Comparison of ENCODE assay signal across 18 cellular contexts in the genomic region with DNA sequence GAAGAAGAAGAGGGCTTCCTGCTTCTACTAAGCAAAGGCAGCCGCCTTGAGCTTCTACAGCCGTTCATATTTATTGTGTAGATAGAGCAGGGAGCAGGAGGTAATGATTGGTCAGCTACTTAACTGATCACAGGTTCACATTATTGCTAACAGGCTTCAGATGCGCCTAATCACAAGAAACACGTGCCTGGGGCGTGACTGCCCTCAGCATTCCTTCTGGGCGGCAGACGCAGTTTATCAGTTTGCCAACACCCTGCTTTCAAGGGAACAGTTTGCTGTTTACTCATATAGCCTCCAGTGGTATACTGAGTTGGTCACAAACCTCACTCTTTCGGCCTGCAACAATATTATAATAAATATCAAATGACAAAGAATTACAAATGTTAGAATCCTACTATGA. TPM values are rescaled to one million over a fixed set of nuclear protein-coding genes. Genes with fewer than 3 reads are reported as not detected.
A peak's percentile ranks its signal among the peaks of the same experiment; 100 is the strongest.
DNase-seq lines count a peak whose midpoint lies in the region; ATAC-seq and TF ChIP-seq lines count a peak whose summit lies in the region.
"Had no signal": no experiment of that assay in that cellular context is flagged by ENCODE, and none has a peak within 500 bp of the region (broad histone marks: within the 10 kb centered on the region; RNA-seq: fewer than 3 reads in every experiment).

No MANE protein-coding gene starts in this region.

- H3K4me1 ChIP-seq in Caco-2, result peaks cover 5% of the 10 kb centered on the region; the same call in 1 of the 2 replicates
- H3K4me1 ChIP-seq in colonic mucosa, result no peaks in the 10 kb centered on the region

- intact Hi-C loops in Caco-2 (cut with micrococcal nuclease; ENCODE audit: unreplicated experiment), result loop anchor here (10.0 kb wide), 2 partner anchors 113 to 143 kb away; no protein-coding TSS in a partner anchor
- intact Hi-C loops in colonic mucosa (cut with DNase I), result no loop called here

- ATAC-seq in GM21619 (IDR thresholded peaks at IDR 0.05; ENCODE audit: unreplicated experiment), result no peak
- no peak for ATAC-seq in activated naive CD8-positive, alpha-beta T cell treated with anti-CD3 and anti-CD28 coated beads, Interleukin-2, amount 50 U/mL, for 24 hours
- ATAC-seq: activated T-helper 17 cell treated with anti-CD3 and anti-CD28 coated beads, Interleukin-2, amount 50 U/mL, for 72 hours had no signal

- H3K9me3 Mint-ChIP-seq in Caco-2 (ENCODE audit: unreplicated experiment), result no peaks in the 10 kb centered on the region
- H3K9me3 Mint-ChIP-seq in osteocyte (ENCODE audit: unreplicated experiment), result no peaks in the 10 kb centered on the region
- no peaks in the 10 kb centered on the region for H3K9me3 Mint-ChIP-seq in activated naive CD8-positive, alpha-beta T cell treated with anti-CD3 and anti-CD28 coated beads, Interleukin-2, amount 50 U/mL, for 24 hours
- H3K9me3 Mint-ChIP-seq: activated CD4-positive, alpha-beta T cell treated with anti-CD3 and anti-CD28 coated beads, Interleukin-2, amount 10 ng/mL, durations not matched to agents 24 days and 14 days; activated T-helper 17 cell treated with anti-CD3 and anti-CD28 coated beads, Interleukin-2, amount 50 U/mL, for 72 hours had no signal

- no peaks in the 10 kb centered on the region for H3K36me3 ChIP-seq in Caco-2 (ENCODE audit: control insufficient read depth, insufficient read depth, low read length)
- no peaks in the 10 kb centered on the region for H3K36me3 ChIP-seq in colonic mucosa

- H3K36me3 Mint-ChIP-seq in Caco-2 (ENCODE audit: insufficient read depth, unreplicated experiment) (no peaks in the 10 kb centered on the region), osteocyte (ENCODE audit: unreplicated experiment) (no peaks in the 10 kb centered on the region)
- H3K36me3 Mint-ChIP-seq in activated naive CD8-positive, alpha-beta T cell treated with anti-CD3 and anti-CD28 coated beads, Interleukin-2, amount 50 U/mL, for 24 hours (ENCODE audit: low read depth), result no peaks in the 10 kb centered on the region

- no peaks in the 10 kb centered on the region for H3K9me3 ChIP-seq in Caco-2
- no peaks in the 10 kb centered on the region for H3K9me3 ChIP-seq in colonic mucosa

- H3K27ac Mint-ChIP-seq in Caco-2 (ENCODE audit: unreplicated experiment), result no peak overlapping the region
- H3K27ac Mint-ChIP-seq in osteocyte (ENCODE audit: unreplicated experiment), result no peak overlapping the region
- H3K27ac Mint-ChIP-seq in activated naive CD8-positive, alpha-beta T cell treated with anti-CD3 and anti-CD28 coated beads, Interleukin-2, amount 50 U/mL, for 24 hours, result no peak overlapping the region
- H3K27ac Mint-ChIP-seq: activated CD4-positive, alpha-beta T cell treated with anti-CD3 and anti-CD28 coated beads, Interleukin-2, amount 10 ng/mL, durations not matched to agents 24 days and 14 days; activated T-helper 17 cell treated with anti-CD3 and anti-CD28 coated beads, Interleukin-2, amount 50 U/mL, for 72 hours; B cell had no signal

- no peak for TF ChIP-seq CTCF in Caco-2 (IDR thresholded peaks at IDR 0.05; ENCODE audit: insufficient read depth in 1 of 2, low read depth in 1 of 2, low read length in 1 of 2, severe bottlenecking in 1 of 2, unreplicated experiment in 1 of 2)
- no peak for TF ChIP-seq CTCF in colonic mucosa (IDR thresholded peaks at IDR 0.05)
- no peak for TF ChIP-seq CTCF in osteocyte (IDR thresholded peaks at IDR 0.05)

- peak overlapping the region in 1 of 2 donors; percentile 38 for H3K9ac ChIP-seq in colonic mucosa (ENCODE audit: low read depth in 2 of 2, low read length in 2 of 2)

- H3K4me3 ChIP-seq in Caco-2 (ENCODE audit: low read depth, low read length), result no peak overlapping the region
- H3K4me3 ChIP-seq in colonic mucosa, result no peak overlapping the region

- CTCF ChIA-PET in Caco-2 (lab: Charles Lee), result no interaction called here

- H3K27me3 Mint-ChIP-seq in Caco-2 (ENCODE audit: insufficient read depth, unreplicated experiment) (no peaks in the 10 kb centered on the region), osteocyte (ENCODE audit: unreplicated experiment) (peaks cover 2% of the 10 kb centered on the region)
- H3K27me3 Mint-ChIP-seq in activated naive CD8-positive, alpha-beta T cell treated with anti-CD3 and anti-CD28 coated beads, Interleukin-2, amount 50 U/mL, for 24 hours, result peaks cover 29% of the 10 kb centered on the region

- POLR2A ChIA-PET in Caco-2 (lab: Charles Lee), result no interaction called here

- DNase-seq in Caco-2 (peak; percentile 60 to 71), NCI-H69 (lab: John Stamatoyannopoulos, UW) (peak; percentile 3), colonic mucosa (peak; percentile 83), mucosa of gallbladder (ENCODE audit: low spot score) (peak; percentile 83), NCI-H524 treated with DMSO at 0.1 percent for 48 hours (lab: John Stamatoyannopoulos, UW) (no peak), osteocyte (ENCODE audit: extremely low spot score, unreplicated experiment) (no peak)
- no peak for DNase-seq in activated naive CD8-positive, alpha-beta T cell treated with anti-CD3 and anti-CD28 coated beads, Interleukin-2, amount 50 U/mL, for 24 hours
- DNase-seq: activated CD4-positive, alpha-beta T cell treated with anti-CD3 and anti-CD28 coated beads, Interleukin-2, amount 10 ng/mL, durations not matched to agents 24 days and 14 days; DND-41; hypothalamus; KBM-7; NCI-H1694 treated with DMSO at 0.1 percent for 48 hours; occipital lobe; stimulated activated CD4-positive, alpha-beta T cell treated with anti-CD3 and anti-CD28 coated beads, Interleukin-1b, Interleukin-23, amount 100 ng/mL, for 48 hours; T-helper 1 cell had no signal

- H3K27ac ChIP-seq in colonic mucosa, result no peak overlapping the region

- no TSS peak for BruUV-seq in Caco-2 (replicated peaks; lab: Mats Ljungman, UMichigan)

- H3K27me3 ChIP-seq in Caco-2 (replicated peaks; ENCODE audit: control insufficient read depth, insufficient read depth, low read length) (no peaks in the 10 kb centered on the region), colonic mucosa (no peaks in the 10 kb centered on the region)

- no peak overlapping the region for H3K4me3 Mint-ChIP-seq in Caco-2 (ENCODE audit: unreplicated experiment)
- H3K4me3 Mint-ChIP-seq in osteocyte (ENCODE audit: unreplicated experiment), result no peak overlapping the region
- H3K4me3 Mint-ChIP-seq in activated naive CD8-positive, alpha-beta T cell treated with anti-CD3 and anti-CD28 coated beads, Interleukin-2, amount 50 U/mL, for 24 hours, result no peak overlapping the region
- H3K4me3 Mint-ChIP-seq: activated CD4-positive, alpha-beta T cell treated with anti-CD3 and anti-CD28 coated beads, Interleukin-2, amount 10 ng/mL, durations not matched to agents 24 days and 14 days; activated T-helper 17 cell treated with anti-CD3 and anti-CD28 coated beads, Interleukin-2, amount 50 U/mL, for 72 hours; B cell had no signal

- H3K4me1 Mint-ChIP-seq in Caco-2 (ENCODE audit: low read depth, unreplicated experiment) (peaks cover 7% of the 10 kb centered on the region), osteocyte (ENCODE audit: unreplicated experiment) (peaks cover 18% of the 10 kb centered on the region)
- peaks cover 6% of the 10 kb centered on the region for H3K4me1 Mint-ChIP-seq in activated naive CD8-positive, alpha-beta T cell treated with anti-CD3 and anti-CD28 coated beads, Interleukin-2, amount 50 U/mL, for 24 hours
- H3K4me1 Mint-ChIP-seq: activated CD4-positive, alpha-beta T cell treated with anti-CD3 and anti-CD28 coated beads, Interleukin-2, amount 10 ng/mL, durations not matched to agents 24 days and 14 days had no signal

RNA-seq across cellular contexts. Expression of gene FNBP1L, which starts 5.6 kb away (rescaled TPM):
- total RNA-seq in Caco-2 (2022) (32.7 and 33.4 TPM in 2 replicates), colonic mucosa (10 to 100 TPM; 48.3 to 54.4 TPM), mucosa of gallbladder (57.1 TPM), osteocyte (60.9 and 63.3 TPM in 2 replicates)

Comparison
In these comparisons a context has a peak if more than half of its experiments do, and no peak if none do; other contexts are left out.
1. DNase-seq: peak in Caco-2 (2 of 2), NCI-H69 (single experiment), colonic mucosa (single experiment) and mucosa of gallbladder (single experiment); none in NCI-H524 treated with DMSO at 0.1 percent for 48 hours (single experiment), osteocyte (single experiment) and activated naive CD8-positive, alpha-beta T cell treated with anti-CD3 and anti-CD28 coated beads, Interleukin-2, amount 50 U/mL, for 24 hours (single experiment).